Comparison of ENCODE assay signal across 8 cellular contexts in genomic region chr3:3798641-3799113, GRCh38. TPM values are rescaled to one million over a fixed set of nuclear protein-coding genes. Genes with fewer than 3 reads are reported as not detected.
DNase-seq lines count a peak whose midpoint lies in the region; ATAC-seq and TF ChIP-seq lines count a peak whose summit lies in the region.

No MANE protein-coding gene starts in this region.

- CTCF ChIA-PET in activated naive CD4-positive, alpha-beta T cell treated with anti-CD3 and anti-CD28 coated beads for 36 hours (lab: Charles Lee): no interaction called here

- peaks cover 28% of the 10 kb centered on the region for H3K27me3 Mint-ChIP-seq in activated naive CD4-positive, alpha-beta T cell treated with anti-CD3 and anti-CD28 coated beads for 36 hours (ENCODE audit: low read depth)

- H3K27ac ChIP-seq in RWPE2 (ENCODE audit: poor library complexity, severe bottlenecking): no peak overlapping the region
- H3K27ac ChIP-seq in ectodermal cell (ENCODE audit: insufficient read depth, low read depth, low read length, poor library complexity, severe bottlenecking): peak overlapping the region; percentile 97
- no peak overlapping the region for H3K27ac ChIP-seq in subcutaneous abdominal adipose tissue (ENCODE audit: low read depth, low read length)

- no peaks in the 10 kb centered on the region for H3K9me3 Mint-ChIP-seq in activated naive CD4-positive, alpha-beta T cell treated with anti-CD3 and anti-CD28 coated beads for 36 hours

- no peaks in the 10 kb centered on the region for H3K4me1 ChIP-seq in RWPE2 (ENCODE audit: insufficient read depth, poor library complexity, severe bottlenecking)
- H3K4me1 ChIP-seq in ectodermal cell (ENCODE audit: control insufficient read depth, insufficient read depth, low read length): peaks cover 10% of the 10 kb centered on the region
- peaks cover 9% of the 10 kb centered on the region for H3K4me1 ChIP-seq in mucosa of descending colon (ENCODE audit: low read depth)
- H3K4me1 ChIP-seq in subcutaneous abdominal adipose tissue (ENCODE audit: control insufficient read depth in 5 of 5, insufficient read depth in 5 of 5, low read length in 5 of 5): peaks cover 0 to 33% (median 27%) of the 10 kb centered on the region in 5 donors

- TF ChIP-seq CTCF in RWPE2 (IDR thresholded peaks at IDR 0.05; ENCODE audit: poor library complexity, severe bottlenecking) (no peak), mucosa of descending colon (IDR thresholded peaks at IDR 0.05) (no peak)

- 0% methylated on average over 37 of the region's 37 CpGs for WGBS in ectodermal cell, 2 experiments

- H3K27ac Mint-ChIP-seq in activated naive CD4-positive, alpha-beta T cell treated with anti-CD3 and anti-CD28 coated beads for 36 hours: no peak overlapping the region

- intact Hi-C loops in activated naive CD4-positive, alpha-beta T cell treated with anti-CD3 and anti-CD28 coated beads for 36 hours (cut with micrococcal nuclease): loop anchor here (1.0 to 5.0 kb wide), 4 partner anchors 199 to 620 kb away; partner anchors contain the start of genes CRBN and SETMAR
- intact Hi-C loops in mucosa of descending colon (cut with DNase I, micrococcal nuclease): no loop called here

- DNase-seq in activated naive CD4-positive, alpha-beta T cell treated with anti-CD3 and anti-CD28 coated beads for 36 hours: peak; percentile 65
- DNase-seq in activated naive CD4-positive, alpha-beta T cell treated with Interleukin-2 at 50 U/mL for 16 hours: no peak
- no peak for DNase-seq in RWPE2 (ENCODE audit: low spot score)
- DNase-seq in mucosa of descending colon: peak; percentile 13 to 42 (median 39)
- no peak for DNase-seq in NCI-H187 treated with DMSO at 0.1 percent for 48 hours (lab: John Stamatoyannopoulos, UW)
- no peak for DNase-seq in UCSD-AML1 (lab: John Stamatoyannopoulos, UW; ENCODE audit: unreplicated experiment)

- no peaks in the 10 kb centered on the region for H3K36me3 ChIP-seq in RWPE2 (ENCODE audit: low read depth)
- H3K36me3 ChIP-seq in ectodermal cell (ENCODE audit: control insufficient read depth, insufficient read depth, low read length): no peaks in the 10 kb centered on the region
- H3K36me3 ChIP-seq in mucosa of descending colon (ENCODE audit: low read depth): no peaks in the 10 kb centered on the region
- no peaks in the 10 kb centered on the region for H3K36me3 ChIP-seq in subcutaneous abdominal adipose tissue (ENCODE audit: control insufficient read depth in 5 of 5, insufficient read depth in 5 of 5, low read length in 5 of 5)

- peaks cover 17% of the 10 kb centered on the region for H3K4me1 Mint-ChIP-seq in activated naive CD4-positive, alpha-beta T cell treated with anti-CD3 and anti-CD28 coated beads for 36 hours (ENCODE audit: low read depth)

- H3K36me3 Mint-ChIP-seq in activated naive CD4-positive, alpha-beta T cell treated with anti-CD3 and anti-CD28 coated beads for 36 hours (ENCODE audit: low read depth): no peaks in the 10 kb centered on the region

- H3K9me3 ChIP-seq in RWPE2 (ENCODE audit: severe bottlenecking): no peaks in the 10 kb centered on the region
- no peaks in the 10 kb centered on the region for H3K9me3 ChIP-seq in ectodermal cell (ENCODE audit: control insufficient read depth, low read length)
- no peaks in the 10 kb centered on the region for H3K9me3 ChIP-seq in mucosa of descending colon
- H3K9me3 ChIP-seq in subcutaneous abdominal adipose tissue (ENCODE audit: control insufficient read depth in 5 of 5, low read length in 5 of 5): no peaks in the 10 kb centered on the region

- no peak overlapping the region for H3K9ac ChIP-seq in subcutaneous abdominal adipose tissue (ENCODE audit: low read length in 5 of 5)

- peaks cover 52% of the 10 kb centered on the region for H3K27me3 ChIP-seq in RWPE2 (ENCODE audit: insufficient read depth, poor library complexity, severe bottlenecking)
- peaks cover 4% of the 10 kb centered on the region for H3K27me3 ChIP-seq in ectodermal cell (ENCODE audit: control insufficient read depth, insufficient read depth, low read length, poor library complexity, severe bottlenecking)
- H3K27me3 ChIP-seq in subcutaneous abdominal adipose tissue (ENCODE audit: control insufficient read depth in 5 of 5, insufficient read depth in 4 of 5, low read length in 5 of 5): peaks cover 6 to 33% (median 12%) of the 10 kb centered on the region in 5 donors

- ATAC-seq in RWPE2 (ENCODE audit: low read depth) (peak; percentile 34), mucosa of descending colon (peak; percentile 48)

- H3K4me3 ChIP-seq in RWPE2 (ENCODE audit: severe bottlenecking) (peak overlapping the region; percentile 13), ectodermal cell (ENCODE audit: insufficient read depth, low read depth, low read length) (peak overlapping the region; percentile 84), mucosa of descending colon (no peak overlapping the region), subcutaneous abdominal adipose tissue (ENCODE audit: low read depth in 1 of 5, low read length in 5 of 5) (peak overlapping the region; percentile 32 to 69 (median 63))

- peak overlapping the region; percentile 82 for H3K4me3 Mint-ChIP-seq in activated naive CD4-positive, alpha-beta T cell treated with anti-CD3 and anti-CD28 coated beads for 36 hours

RNA-seq across cellular contexts. Expression of gene LRRN1, which starts 0.6 kb away (rescaled TPM):
- total RNA-seq in activated naive CD4-positive, alpha-beta T cell treated with anti-CD3 and anti-CD28 coated beads for 36 hours: under 1 TPM; 0.49 to 0.67 TPM
- polyA plus RNA-seq in ectodermal cell (2013, experiment 1 of 4): 193 TPM
- 232 TPM for polyA plus RNA-seq in ectodermal cell (2013, experiment 2 of 4)
- polyA plus RNA-seq in ectodermal cell (2013, experiment 3 of 4): 185 TPM
- polyA plus RNA-seq in ectodermal cell (2013, experiment 4 of 4): 222 TPM
- total RNA-seq in mucosa of descending colon: 1 to 10 TPM in 2 of 3 donors, under 1 TPM in 1; 0.31 to 1.4 (median 1.2) TPM

Comparison
In these comparisons a context has a peak if more than half of its experiments do, and no peak if none do; other contexts are left out.
1. DNase-seq: peak in activated naive CD4-positive, alpha-beta T cell treated with anti-CD3 and anti-CD28 coated beads for 36 hours (single experiment) and mucosa of descending colon (3 of 3); none in activated naive CD4-positive, alpha-beta T cell treated with Interleukin-2 at 50 U/mL for 16 hours (single experiment), RWPE2 (single experiment), NCI-H187 treated with DMSO at 0.1 percent for 48 hours (single experiment) and UCSD-AML1 (single experiment).